15 cellular contexts compared by ENCODE assay signal in the genomic region with DNA sequence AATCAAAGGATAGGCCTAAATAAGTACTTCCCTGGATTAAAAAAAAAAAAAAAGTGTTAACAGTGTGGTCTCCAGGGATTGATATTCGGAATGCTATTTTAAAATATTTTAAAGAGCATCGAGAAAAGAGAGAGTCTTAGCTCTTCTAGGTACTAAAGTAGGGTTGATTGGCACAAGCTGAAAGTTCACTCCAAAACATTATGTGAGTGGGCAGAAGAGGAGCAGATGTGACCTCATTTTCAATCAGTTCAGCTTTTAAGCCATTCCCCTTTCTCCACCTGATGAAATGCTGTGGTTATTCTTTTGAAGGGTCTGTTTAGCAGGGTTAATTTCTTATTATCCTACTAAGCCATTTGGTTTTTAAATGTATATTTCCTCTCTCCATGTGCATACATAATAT.
"Had no signal": no experiment of that assay in that cellular context is flagged by ENCODE, and none has a peak within 500 bp of the region (broad histone marks: within the 10 kb centered on the region; RNA-seq: fewer than 3 reads in every experiment).

No MANE protein-coding gene starts in this region.

- H3K4me3 ChIP-seq: breast epithelium, esophagus muscularis mucosa, lung, mucosa of descending colon, right lobe of liver, tibial nerve had no signal

- H3K4me3 Mint-ChIP-seq: activated CD4-positive, alpha-beta memory T cell treated with anti-CD3 and anti-CD28 coated beads, Interleukin-2, amount 10 ng/mL, durations not matched to agents 7 days and 5 days; activated naive CD8-positive, alpha-beta T cell treated with anti-CD3 and anti-CD28 coated beads, Interleukin-2, amount 10 ng/mL, durations not matched to agents 7 days and 5 days; activated T-cell treated with anti-CD3 and anti-CD28 coated beads, Interleukin-2, amount 50 U/mL, for 72 hours; naive thymus-derived CD8-positive, alpha-beta T cell; stimulated activated memory B cell treated with anti-CD40 and anti-IgM and Interleukin-4, amounts not matched to agents 10 μg/mL and 1 μg/mL and 100 μg/mL, for 72 hours had no signal

- H3K4me1 ChIP-seq: breast epithelium, right lobe of liver had no signal

- H3K9me3 ChIP-seq: breast epithelium, esophagus muscularis mucosa, mucosa of descending colon, right lobe of liver, tibial nerve had no signal

- ATAC-seq: activated T-cell treated with anti-CD3 and anti-CD28 coated beads, Interleukin-2, amount 50 U/mL, for 72 hours; left cardiac atrium; naive thymus-derived CD8-positive, alpha-beta T cell; right lobe of liver; stimulated activated memory B cell treated with anti-CD40 and anti-IgM and Interleukin-4, amounts not matched to agents 10 μg/mL and 1 μg/mL and 100 μg/mL, for 72 hours had no signal

- H3K36me3 ChIP-seq: breast epithelium, esophagus muscularis mucosa, right lobe of liver, tibial nerve had no signal

- H3K27me3 ChIP-seq: breast epithelium, esophagus muscularis mucosa, right lobe of liver, tibial nerve had no signal

- H3K27ac Mint-ChIP-seq: activated CD4-positive, alpha-beta memory T cell treated with anti-CD3 and anti-CD28 coated beads, Interleukin-2, amount 10 ng/mL, durations not matched to agents 7 days and 5 days; activated naive CD8-positive, alpha-beta T cell treated with anti-CD3 and anti-CD28 coated beads, Interleukin-2, amount 10 ng/mL, durations not matched to agents 7 days and 5 days; activated T-cell treated with anti-CD3 and anti-CD28 coated beads, Interleukin-2, amount 50 U/mL, for 72 hours; naive thymus-derived CD8-positive, alpha-beta T cell; stimulated activated memory B cell treated with anti-CD40 and anti-IgM and Interleukin-4, amounts not matched to agents 10 μg/mL and 1 μg/mL and 100 μg/mL, for 72 hours had no signal

- H3K9me3 Mint-ChIP-seq: activated CD4-positive, alpha-beta memory T cell treated with anti-CD3 and anti-CD28 coated beads, Interleukin-2, amount 10 ng/mL, durations not matched to agents 7 days and 5 days; activated naive CD8-positive, alpha-beta T cell treated with anti-CD3 and anti-CD28 coated beads, Interleukin-2, amount 10 ng/mL, durations not matched to agents 7 days and 5 days; activated T-cell treated with anti-CD3 and anti-CD28 coated beads, Interleukin-2, amount 50 U/mL, for 72 hours; stimulated activated memory B cell treated with anti-CD40 and anti-IgM and Interleukin-4, amounts not matched to agents 10 μg/mL and 1 μg/mL and 100 μg/mL, for 72 hours had no signal

- H3K27me3 Mint-ChIP-seq: activated CD4-positive, alpha-beta memory T cell treated with anti-CD3 and anti-CD28 coated beads, Interleukin-2, amount 10 ng/mL, durations not matched to agents 7 days and 5 days; activated naive CD8-positive, alpha-beta T cell treated with anti-CD3 and anti-CD28 coated beads, Interleukin-2, amount 10 ng/mL, durations not matched to agents 7 days and 5 days; naive thymus-derived CD8-positive, alpha-beta T cell; progenitor cell of endocrine pancreas; stimulated activated memory B cell treated with anti-CD40 and anti-IgM and Interleukin-4, amounts not matched to agents 10 μg/mL and 1 μg/mL and 100 μg/mL, for 72 hours had no signal

- H3K36me3 Mint-ChIP-seq: activated naive CD8-positive, alpha-beta T cell treated with anti-CD3 and anti-CD28 coated beads, Interleukin-2, amount 10 ng/mL, durations not matched to agents 7 days and 5 days; stimulated activated memory B cell treated with anti-CD40 and anti-IgM and Interleukin-4, amounts not matched to agents 10 μg/mL and 1 μg/mL and 100 μg/mL, for 72 hours had no signal

- DNase-seq: activated CD4-positive, alpha-beta memory T cell treated with anti-CD3 and anti-CD28 coated beads, Interleukin-2, amount 10 ng/mL, durations not matched to agents 7 days and 5 days; activated CD4-positive, alpha-beta T cell treated with anti-CD3 and anti-CD28 coated beads for 1 hour; activated naive CD8-positive, alpha-beta T cell treated with anti-CD3 and anti-CD28 coated beads, Interleukin-2, amount 10 ng/mL, durations not matched to agents 7 days and 5 days; activated T-cell treated with anti-CD3 and anti-CD28 coated beads, Interleukin-2, amount 50 U/mL, for 72 hours; anterior cingulate cortex; left cardiac atrium; mucosa of descending colon; naive thymus-derived CD8-positive, alpha-beta T cell; right lobe of liver had no signal

- H3K27ac ChIP-seq: breast epithelium, esophagus muscularis mucosa, right lobe of liver, tibial nerve had no signal
